Comparison of ENCODE assay signal across 8 cellular contexts in genomic region chrX:110180176-110180927, GRCh38.
DNase-seq lines count a peak whose midpoint lies in the region; ATAC-seq and TF ChIP-seq lines count a peak whose summit lies in the region.

No MANE protein-coding gene starts in this region.

- POLR2A ChIA-PET in T-cell (lab: Charles Lee): no interaction called here

- H2AFZ ChIP-seq in trophoblast cell (ENCODE audit: insufficient read depth, low read length, poor library complexity): no peak overlapping the region

- no peak overlapping the region for H3K23ac ChIP-seq in trophoblast cell (ENCODE audit: low read length)

- H3K9ac ChIP-seq in trophoblast cell (ENCODE audit: low read length): no peak overlapping the region

- H3K36me3 ChIP-seq in brain microvascular endothelial cell (replicated peaks): no peaks in the 10 kb centered on the region
- H3K36me3 ChIP-seq in trophoblast cell (ENCODE audit: control insufficient read depth in 1 of 2, insufficient read depth in 2 of 2, low read length in 2 of 2): no peaks in the 10 kb centered on the region

- peaks cover 0 to 32% (median 14%) of the 10 kb centered on the region in 3 donors for H3K4me1 Mint-ChIP-seq in T-cell

- H4K8ac ChIP-seq in trophoblast cell (ENCODE audit: low read depth, low read length): no peak overlapping the region

- peak overlapping the region; percentile 58 for H4K91ac ChIP-seq in trophoblast cell (ENCODE audit: low read depth, low read length)

- peak; percentile 12 for ATAC-seq in GM18870 (IDR thresholded peaks at IDR 0.05; ENCODE audit: unreplicated experiment)
- peak; percentile 27 for ATAC-seq in HG03103 (IDR thresholded peaks at IDR 0.05; ENCODE audit: low read depth, unreplicated experiment)
- ATAC-seq in T-cell (replicated peaks in 1 of 4): no peak

- peak overlapping the region; percentile 48 for H2BK12ac ChIP-seq in trophoblast cell (ENCODE audit: low read length)

- peaks cover 14 to 21% of the 10 kb centered on the region in 2 experiments for H3K4me1 ChIP-seq in trophoblast cell (ENCODE audit: control insufficient read depth in 1 of 2, insufficient read depth in 2 of 2, low read length in 2 of 2)

- H3K4me3 ChIP-seq in brain microvascular endothelial cell (ENCODE audit: low read depth, low read length) (no peak overlapping the region), trophoblast cell (ENCODE audit: low read depth, low read length) (no peak overlapping the region)

- H2BK120ac ChIP-seq in trophoblast cell (ENCODE audit: insufficient read depth, low read length, poor library complexity): peak overlapping the region; percentile 74

- DNase-seq in brain microvascular endothelial cell (peak; percentile 67), trophoblast cell (peak in 1 of 2 donors; percentile 19), GF-D8 (lab: John Stamatoyannopoulos, UW) (no peak), T-cell (no peak), HuH-7 (ENCODE audit: low spot score) (no peak)
- DNase-seq in NK-92 treated with Interleukin-12 subunit alpha and Interleukin-12 subunit beta, amount 100 ng/mL, for 24 hours (lab: John Stamatoyannopoulos, UW): no peak

- H3K18ac ChIP-seq in trophoblast cell (ENCODE audit: low read length): peak overlapping the region; percentile 50

- H3K4ac ChIP-seq in trophoblast cell (ENCODE audit: low read depth, low read length): peak overlapping the region; percentile 48

- peaks cover 1% of the 10 kb centered on the region for H3K79me2 ChIP-seq in trophoblast cell (ENCODE audit: control insufficient read depth, insufficient read depth, low read length, poor library complexity)

- WGBS in trophoblast cell (ENCODE audit: extremely low coverage, insufficient coverage, insufficient read length): no CpG with 5 or more reads among the region's 5 CpGs

- no peak for TF ChIP-seq CTCF in brain microvascular endothelial cell (IDR thresholded peaks at IDR 0.05; ENCODE audit: low read depth, low read length, missing control alignments)

- H3K9me3 ChIP-seq in trophoblast cell (ENCODE audit: insufficient read depth, low read depth, low read length): no peaks in the 10 kb centered on the region

- no peak overlapping the region for H3K4me2 ChIP-seq in trophoblast cell (ENCODE audit: low read length)

- peak overlapping the region; percentile 70 for H2AK5ac ChIP-seq in trophoblast cell (ENCODE audit: low read length)

- peaks cover 0 to 3% (median 0%) of the 10 kb centered on the region in 3 donors for H3K9me3 Mint-ChIP-seq in T-cell

- H3K27me3 Mint-ChIP-seq in T-cell: no peaks in the 10 kb centered on the region

- H3K27ac ChIP-seq in brain microvascular endothelial cell (peak overlapping the region; percentile 81), trophoblast cell (ENCODE audit: low read depth, low read length) (peak overlapping the region; percentile 71)

- in situ Hi-C loops in brain microvascular endothelial cell (cut with HindIII; ENCODE audit: low pct_ligation_motif_present, low sequenced_read_pairs): no loop called here

- peak overlapping the region; percentile 58 for H3K14ac ChIP-seq in trophoblast cell (ENCODE audit: low read length)

- no peak overlapping the region for H2BK5ac ChIP-seq in trophoblast cell (ENCODE audit: low read depth, low read length, poor library complexity)

- peaks cover 24% of the 10 kb centered on the region for H3K36me3 Mint-ChIP-seq in T-cell

- CTCF ChIA-PET in T-cell (lab: Charles Lee): interaction anchor here (0.6 to 2.0 kb wide), 4 partner anchors 20 to 228 kb away, joined by 3 to 5 read pairs (median 4); no protein-coding TSS in a partner anchor

- no peak overlapping the region for H4K12ac ChIP-seq in trophoblast cell (ENCODE audit: low read depth, low read length)

- H3K27ac Mint-ChIP-seq in T-cell: peak overlapping the region in 1 of 2 donors; percentile 52

- H3K27me3 ChIP-seq in brain microvascular endothelial cell (replicated peaks) (no peaks in the 10 kb centered on the region), trophoblast cell (ENCODE audit: insufficient read depth, low read length) (no peaks in the 10 kb centered on the region)

- peaks cover 7% of the 10 kb centered on the region for H3K79me1 ChIP-seq in trophoblast cell (ENCODE audit: low read length)

- no peak overlapping the region for H3K4me3 Mint-ChIP-seq in T-cell

Comparison
In these comparisons a context has a peak if more than half of its experiments do, and no peak if none do; other contexts are left out.
1. ATAC-seq: peak in GM18870 (single experiment) and HG03103 (single experiment); none in T-cell (0 of 4).